ENCODE assay signal across 17 cellular contexts in genomic region chr17:63866625-63867024, GRCh38. TPM values are rescaled to one million over a fixed set of nuclear protein-coding genes. Genes with fewer than 3 reads are reported as not detected.
DNase-seq lines count a peak whose midpoint lies in the region; ATAC-seq and TF ChIP-seq lines count a peak whose summit lies in the region.
"Not testable (repeated sequence)": the region's sequence is repeated elsewhere in the genome, so short reads cannot be mapped to it uniquely, and the experiment has no call there.
"Had no signal": no experiment of that assay in that cellular context is flagged by ENCODE, and none has a peak within 500 bp of the region (broad histone marks: within the 10 kb centered on the region; RNA-seq: fewer than 3 reads in every experiment).

No MANE protein-coding gene starts in this region.

- not testable (repeated sequence) for H3F3A ChIP-seq in PC-3 (ENCODE audit: low read length, unreplicated experiment)

- not testable (repeated sequence) for H3K27me3 ChIP-seq in PC-3 (ENCODE audit: low read length); brain microvascular endothelial cell (replicated peaks); hepatocyte

- not testable (repeated sequence) for H3K79me2 ChIP-seq in PC-3 (ENCODE audit: low read length); hepatocyte

- H3K4me3 ChIP-seq in AG09309 (ENCODE audit: control insufficient read depth, low read depth, low read length); GM12875 (ENCODE audit: low read depth, low read length); PC-3 (ENCODE audit: low read length); brain microvascular endothelial cell (ENCODE audit: low read depth, low read length); hepatocyte: not testable (repeated sequence)

- intact Hi-C loops in PC-3 (cut with micrococcal nuclease); posterior vena cava (cut with DNase I): not testable (repeated sequence)

- in situ Hi-C loops in brain microvascular endothelial cell (cut with HindIII; ENCODE audit: low pct_ligation_motif_present, low sequenced_read_pairs), result not testable (repeated sequence)

- H3K27ac ChIP-seq in PC-3 (ENCODE audit: low read length); brain microvascular endothelial cell; hepatocyte: not testable (repeated sequence)

- H3K4me1 ChIP-seq in PC-3 (ENCODE audit: insufficient read depth, low read length); hepatocyte (ENCODE audit: insufficient read depth): not testable (repeated sequence)

- CTCF ChIA-PET in PC-3 (lab: Charles Lee), result interaction anchor here (0.6 to 1.3 kb wide), 6 partner anchors 14 to 811 kb away, joined by 3 to 9 read pairs (median 4); no protein-coding TSS in a partner anchor

- WGBS in hepatocyte (ENCODE audit: low lambda C conversion rate, missing lambda C conversion rate), result 78% methylated on average over 7 of the region's 7 CpGs

- peak; percentile 20 for TF ChIP-seq CTCF in AG09309 (IDR thresholded peaks at IDR 0.05; ENCODE audit: control insufficient read depth, insufficient read depth, low read depth, low read length, missing control alignments)
- TF ChIP-seq CTCF in GM12875 (IDR thresholded peaks at IDR 0.05; ENCODE audit: borderline replicate concordance, insufficient read depth, low read depth, low read length), result peak; percentile 27; the same call in 1 of the 2 replicates
- TF ChIP-seq CTCF in PC-3 (conservative IDR thresholded peaks at IDR 0.05; ENCODE audit: low read depth, low read length); hepatocyte (IDR thresholded peaks at IDR 0.05; ENCODE audit: poor library complexity): not testable (repeated sequence)
- peak; percentile 38 for TF ChIP-seq CTCF in brain microvascular endothelial cell (IDR thresholded peaks at IDR 0.05; ENCODE audit: low read depth, low read length, missing control alignments)

- H3K36me3 ChIP-seq in PC-3 (ENCODE audit: low read depth, low read length); brain microvascular endothelial cell (replicated peaks); hepatocyte (replicated peaks; ENCODE audit: insufficient read depth, low read depth): not testable (repeated sequence)

- DNase-seq in AG09309 (ENCODE audit: low read depth); PC-3; brain microvascular endothelial cell: not testable (repeated sequence)
- DNase-seq in hepatocyte (ENCODE audit: low spot score) (peak; percentile 19), posterior vena cava (ENCODE audit: low spot score) (peak; percentile 37)

- H3K4me2 ChIP-seq in PC-3 (ENCODE audit: low read length); hepatocyte: not testable (repeated sequence)

- H3K9me3 ChIP-seq in PC-3 (ENCODE audit: low read length); hepatocyte (ENCODE audit: low read depth): not testable (repeated sequence)

- ATAC-seq in PC-3, result peak; percentile 73

- not testable (repeated sequence) for H3K9ac ChIP-seq in PC-3 (ENCODE audit: low read length)

- not testable (repeated sequence) for H2AFZ ChIP-seq in PC-3 (ENCODE audit: low read length); hepatocyte

- POLR2A ChIA-PET in PC-3 (lab: Charles Lee; ENCODE audit: unreplicated experiment), result not testable (repeated sequence)

- not testable (repeated sequence) for BruUV-seq in PC-3 (replicated peaks; lab: Mats Ljungman, UMichigan)

- H3K9me2 ChIP-seq in PC-3 (replicated peaks; ENCODE audit: low read length); hepatocyte (replicated peaks; ENCODE audit: insufficient read depth): not testable (repeated sequence)

- not testable (repeated sequence) for H4K20me1 ChIP-seq in PC-3 (ENCODE audit: low read length); hepatocyte (ENCODE audit: insufficient read depth, poor library complexity, severe bottlenecking)

RNA-seq across cellular contexts. Expression of gene CSH2, which starts 6.9 kb away (rescaled TPM):
- not detected in 2 replicates for total RNA-seq in PC-3 (2014; rRNA removed)
- 1.4 and 2.8 TPM in 2 replicates for total RNA-seq in hepatocyte
- polyA plus RNA-seq in hepatocyte, result 0.84 TPM in 1 of 2 replicates, not detected in the other
- total RNA-seq in posterior vena cava, result not detected
- total RNA-seq: activated CD8-positive, alpha-beta memory T cell treated with anti-CD3 and anti-CD28 coated beads, Interleukin-2, amount 10 ng/mL, durations not matched to agents 7 days and 5 days; activated naive CD8-positive, alpha-beta T cell treated with anti-CD3 and anti-CD28 coated beads for 36 hours; breast epithelium; dermis blood vessel endothelial cell; gastrocnemius medialis; M059J; mesothelial cell of epicardium; prostate gland; uterus had no signal
- polyA plus RNA-seq: CD4-positive, CD25-positive, alpha-beta regulatory T cell; neural cell had no signal

RNA-seq across cellular contexts. Expression of gene GH2, which starts 15.1 kb away (rescaled TPM):
- not detected in 2 replicates for total RNA-seq in PC-3 (2014; rRNA removed)
- not detected in 2 replicates for total RNA-seq in hepatocyte
- polyA plus RNA-seq in hepatocyte, result 1.8 TPM in 1 of 2 replicates, not detected in the other
- not detected for total RNA-seq in posterior vena cava
- total RNA-seq: activated CD8-positive, alpha-beta memory T cell treated with anti-CD3 and anti-CD28 coated beads, Interleukin-2, amount 10 ng/mL, durations not matched to agents 7 days and 5 days; activated naive CD8-positive, alpha-beta T cell treated with anti-CD3 and anti-CD28 coated beads for 36 hours; breast epithelium; CD4-positive, CD25-positive, alpha-beta regulatory T cell; dermis blood vessel endothelial cell; gastrocnemius medialis; M059J; mesothelial cell of epicardium; prostate gland; uterus had no signal
- polyA plus RNA-seq: CD4-positive, CD25-positive, alpha-beta regulatory T cell; neural cell had no signal

RNA-seq across cellular contexts. Expression of gene SMARCD2, which starts 24.1 kb away (rescaled TPM):
- total RNA-seq in PC-3 (2014; rRNA removed) (152 and 156 TPM in 2 replicates), hepatocyte (55.5 and 65.7 TPM in 2 replicates), posterior vena cava (10 to 100 TPM; 45.6 to 76.9 TPM)
- polyA plus RNA-seq in hepatocyte, result 46.0 and 52.9 TPM in 2 replicates

RNA-seq across cellular contexts. Expression of gene CSH1, which starts 29.7 kb away (rescaled TPM):
- total RNA-seq in PC-3 (2014; rRNA removed) (not detected in 2 replicates), hepatocyte (0.92 and 1.1 TPM in 2 replicates), posterior vena cava (not detected)
- 0.26 TPM in 1 of 2 replicates, not detected in the other for polyA plus RNA-seq in hepatocyte
- total RNA-seq: activated CD8-positive, alpha-beta memory T cell treated with anti-CD3 and anti-CD28 coated beads, Interleukin-2, amount 10 ng/mL, durations not matched to agents 7 days and 5 days; activated naive CD8-positive, alpha-beta T cell treated with anti-CD3 and anti-CD28 coated beads for 36 hours; breast epithelium; dermis blood vessel endothelial cell; gastrocnemius medialis; M059J; mesothelial cell of epicardium; prostate gland; uterus had no signal
- polyA plus RNA-seq: CD4-positive, CD25-positive, alpha-beta regulatory T cell; neural cell had no signal

RNA-seq across cellular contexts. Expression of gene FTSJ3, which starts 39.2 kb away (rescaled TPM):
- total RNA-seq in PC-3 (2014; rRNA removed) (82.4 and 112 TPM in 2 replicates), hepatocyte (27.0 and 28.5 TPM in 2 replicates), posterior vena cava (10 to 100 TPM; 25.2 to 26.0 TPM)
- 28.5 and 30.0 TPM in 2 replicates for polyA plus RNA-seq in hepatocyte
